Comparison of ENCODE assay signal across 1 cellular context in genomic region chr9:37126214-37126788, GRCh38.
TF ChIP-seq lines count a peak whose summit lies in the region.

No MANE protein-coding gene starts in this region.

TF ChIP-seq in GM12878, 131 proteins besides CTCF, POLR2A, EP300 and RAD21:
- no peak for TF ChIP-seq SMAD1 (IDR thresholded peaks at IDR 0.05; ENCODE audit: low read depth, partially characterized antibody)
- 0 out of 2 replicates have a peak, but pooled peaks have one; percentile 20 for TF ChIP-seq CREM (IDR thresholded peaks at IDR 0.05; ENCODE audit: low read depth)
- peak; percentile 56 for TF ChIP-seq JUNB (IDR thresholded peaks at IDR 0.05)
- no peak for TF ChIP-seq TCF12 (IDR thresholded peaks at IDR 0.05; ENCODE audit: low read depth, low read length)
- no peak for TF ChIP-seq SIX5 (IDR thresholded peaks at IDR 0.05; ENCODE audit: low read depth, low read length, severe bottlenecking)
- TF ChIP-seq ATF7 (IDR thresholded peaks at IDR 0.05; ENCODE audit: low read depth) = peak; percentile 85
- TF ChIP-seq, protein P1, sequence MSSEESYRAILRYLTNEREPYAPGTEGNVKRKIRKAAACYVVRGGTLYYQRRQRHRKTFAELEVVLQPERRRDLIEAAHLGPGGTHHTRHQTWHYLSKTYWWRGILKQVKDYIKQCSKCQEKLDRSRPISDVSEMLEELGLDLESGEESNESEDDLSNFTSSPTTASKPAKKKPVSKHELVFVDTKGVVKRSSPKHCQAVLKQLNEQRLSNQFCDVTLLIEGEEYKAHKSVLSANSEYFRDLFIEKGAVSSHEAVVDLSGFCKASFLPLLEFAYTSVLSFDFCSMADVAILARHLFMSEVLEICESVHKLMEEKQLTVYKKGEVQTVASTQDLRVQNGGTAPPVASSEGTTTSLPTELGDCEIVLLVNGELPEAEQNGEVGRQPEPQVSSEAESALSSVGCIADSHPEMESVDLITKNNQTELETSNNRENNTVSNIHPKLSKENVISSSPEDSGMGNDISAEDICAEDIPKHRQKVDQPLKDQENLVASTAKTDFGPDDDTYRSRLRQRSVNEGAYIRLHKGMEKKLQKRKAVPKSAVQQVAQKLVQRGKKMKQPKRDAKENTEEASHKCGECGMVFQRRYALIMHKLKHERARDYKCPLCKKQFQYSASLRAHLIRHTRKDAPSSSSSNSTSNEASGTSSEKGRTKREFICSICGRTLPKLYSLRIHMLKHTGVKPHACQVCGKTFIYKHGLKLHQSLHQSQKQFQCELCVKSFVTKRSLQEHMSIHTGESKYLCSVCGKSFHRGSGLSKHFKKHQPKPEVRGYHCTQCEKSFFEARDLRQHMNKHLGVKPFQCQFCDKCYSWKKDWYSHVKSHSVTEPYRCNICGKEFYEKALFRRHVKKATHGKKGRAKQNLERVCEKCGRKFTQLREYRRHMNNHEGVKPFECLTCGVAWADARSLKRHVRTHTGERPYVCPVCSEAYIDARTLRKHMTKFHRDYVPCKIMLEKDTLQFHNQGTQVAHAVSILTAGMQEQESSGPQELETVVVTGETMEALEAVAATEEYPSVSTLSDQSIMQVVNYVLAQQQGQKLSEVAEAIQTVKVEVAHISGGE (CRISPR knock-in tag; IDR thresholded peaks at IDR 0.05) = no peak
- peak; percentile 72 for TF ChIP-seq NR2C1 (IDR thresholded peaks at IDR 0.05)
- TF ChIP-seq YBX1 (IDR thresholded peaks at IDR 0.05) = no peak
- TF ChIP-seq NR2F1 (conservative IDR thresholded peaks at IDR 0.05) = peak; percentile 54
- TF ChIP-seq, protein P2, sequence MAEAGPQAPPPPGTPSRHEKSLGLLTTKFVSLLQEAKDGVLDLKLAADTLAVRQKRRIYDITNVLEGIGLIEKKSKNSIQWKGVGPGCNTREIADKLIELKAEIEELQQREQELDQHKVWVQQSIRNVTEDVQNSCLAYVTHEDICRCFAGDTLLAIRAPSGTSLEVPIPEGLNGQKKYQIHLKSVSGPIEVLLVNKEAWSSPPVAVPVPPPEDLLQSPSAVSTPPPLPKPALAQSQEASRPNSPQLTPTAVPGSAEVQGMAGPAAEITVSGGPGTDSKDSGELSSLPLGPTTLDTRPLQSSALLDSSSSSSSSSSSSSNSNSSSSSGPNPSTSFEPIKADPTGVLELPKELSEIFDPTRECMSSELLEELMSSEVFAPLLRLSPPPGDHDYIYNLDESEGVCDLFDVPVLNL (IDR thresholded peaks at IDR 0.05; ENCODE audit: low read depth, low read length) = no peak
TF ChIP-seq in GM12878: peak in this region for 5.
